In the genomic region with DNA sequence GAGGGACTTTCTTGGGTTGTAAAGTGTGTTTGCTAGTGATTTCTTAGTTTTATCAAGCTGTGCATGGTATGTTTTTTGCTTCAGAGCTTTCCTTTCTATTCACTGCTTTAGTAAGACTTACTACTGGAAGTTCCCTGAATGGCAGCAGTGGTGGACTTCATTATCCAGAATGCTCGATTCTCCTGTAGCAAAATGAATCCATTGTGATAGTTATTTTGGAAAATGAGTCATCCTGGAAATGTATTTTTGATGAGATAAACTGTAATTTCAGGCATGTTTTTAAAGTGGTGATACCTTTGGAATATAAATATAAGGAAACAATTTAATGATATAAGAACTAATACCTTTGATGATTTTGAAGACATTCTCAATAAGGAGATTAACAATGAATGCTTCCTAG, we compare ENCODE assay signal across 25 cellular contexts.
DNase-seq lines count a peak whose midpoint lies in the region; ATAC-seq, FAIRE-seq and TF ChIP-seq lines count a peak whose summit lies in the region.
"Had no signal": no experiment of that assay in that cellular context is flagged by ENCODE, and none has a peak within 500 bp of the region (broad histone marks: within the 10 kb centered on the region; RNA-seq: fewer than 3 reads in every experiment).

No MANE protein-coding gene starts in this region.

- no peaks in the 10 kb centered on the region for H3K27me3 ChIP-seq in endothelial cell of umbilical vein (ENCODE audit: control insufficient read depth in 2 of 2, insufficient read depth in 2 of 2, low read length in 2 of 2)
- H3K27me3 ChIP-seq: esophagus muscularis mucosa had no signal

- H3K36me3 ChIP-seq in endothelial cell of umbilical vein (ENCODE audit: control insufficient read depth in 2 of 2, extremely low read depth in 1 of 2, insufficient read depth in 2 of 2, low read length in 2 of 2), result no peaks in the 10 kb centered on the region
- H3K36me3 ChIP-seq: lower lobe of right lung, thoracic aorta had no signal

- BruUV-seq in endothelial cell of umbilical vein (replicated peaks; lab: Mats Ljungman, UMichigan), result no TSS peak

- H3K27ac Mint-ChIP-seq in natural killer cell treated with Interleukin-12 subunit alpha and Interleukin-12 subunit beta and Interleukin-15 and Interleukin-18, amount 100 ng/mL, for 72 hours, result peak overlapping the region in 1 of 2 donors; percentile 68
- H3K27ac Mint-ChIP-seq in natural killer cell, result no peak overlapping the region
- H3K27ac Mint-ChIP-seq: activated CD8-positive, alpha-beta T cell treated with anti-CD3 and anti-CD28 coated beads, Interleukin-2, amount 10 ng/mL, durations not matched to agents 7 days and 5 days; stimulated activated memory B cell treated with anti-CD40 and anti-IgM and Interleukin-4, amounts not matched to agents 10 μg/mL and 1 μg/mL and 100 μg/mL, for 72 hours had no signal

- CTCF ChIA-PET in endothelial cell of umbilical vein (lab: Charles Lee), result interaction anchor here (2.6 kb wide), 1 partner anchor 25 kb away, joined by 7 read pairs; no protein-coding TSS in a partner anchor

- no peak for ATAC-seq in natural killer cell treated with Interleukin-12 subunit alpha and Interleukin-12 subunit beta and Interleukin-15 and Interleukin-18, amount 100 ng/mL, for 72 hours
- no peak for ATAC-seq in natural killer cell
- ATAC-seq in HG02981 (IDR thresholded peaks at IDR 0.05; ENCODE audit: unreplicated experiment), result no peak
- no peak for ATAC-seq in GM21717 (IDR thresholded peaks at IDR 0.05; ENCODE audit: unreplicated experiment)
- no peak for ATAC-seq in GM18907 (IDR thresholded peaks at IDR 0.05; ENCODE audit: unreplicated experiment)
- ATAC-seq: activated CD8-positive, alpha-beta T cell treated with anti-CD3 and anti-CD28 coated beads, Interleukin-2, amount 10 ng/mL, durations not matched to agents 7 days and 5 days; lower lobe of right lung; right cardiac atrium; stimulated activated memory B cell treated with anti-CD40 and anti-IgM and Interleukin-4, amounts not matched to agents 10 μg/mL and 1 μg/mL and 100 μg/mL, for 72 hours had no signal

- H3K79me2 ChIP-seq in endothelial cell of umbilical vein (ENCODE audit: control insufficient read depth, insufficient read depth, low read length), result no peaks in the 10 kb centered on the region

- H4K20me1 ChIP-seq in endothelial cell of umbilical vein (replicated peaks; ENCODE audit: control insufficient read depth, extremely low read depth, insufficient read depth, low read length), result no peaks in the 10 kb centered on the region

- no peak for TF ChIP-seq POLR2A in endothelial cell of umbilical vein (IDR thresholded peaks at IDR 0.05; ENCODE audit: low read depth, low read length)

- peak overlapping the region; percentile 11 for H2AFZ ChIP-seq in endothelial cell of umbilical vein (ENCODE audit: low read depth, low read length)

- no peaks in the 10 kb centered on the region for H3K36me3 Mint-ChIP-seq in natural killer cell treated with Interleukin-12 subunit alpha and Interleukin-12 subunit beta and Interleukin-15 and Interleukin-18, amount 100 ng/mL, for 72 hours
- H3K36me3 Mint-ChIP-seq in natural killer cell, result no peaks in the 10 kb centered on the region
- H3K36me3 Mint-ChIP-seq: stimulated activated memory B cell treated with anti-CD40 and anti-IgM and Interleukin-4, amounts not matched to agents 10 μg/mL and 1 μg/mL and 100 μg/mL, for 72 hours had no signal

- POLR2A ChIA-PET in endothelial cell of umbilical vein (lab: Charles Lee), result no interaction called here

- H3K4me1 ChIP-seq in endothelial cell of umbilical vein (ENCODE audit: control insufficient read depth, extremely low read depth, insufficient read depth, low read length), result peaks cover 22% of the 10 kb centered on the region
- H3K4me1 ChIP-seq: lower lobe of right lung had no signal

- H3K4me3 Mint-ChIP-seq in natural killer cell treated with Interleukin-12 subunit alpha and Interleukin-12 subunit beta and Interleukin-15 and Interleukin-18, amount 100 ng/mL, for 72 hours, result peak overlapping the region; percentile 49
- no peak overlapping the region for H3K4me3 Mint-ChIP-seq in natural killer cell
- H3K4me3 Mint-ChIP-seq: activated CD8-positive, alpha-beta T cell treated with anti-CD3 and anti-CD28 coated beads, Interleukin-2, amount 10 ng/mL, durations not matched to agents 7 days and 5 days; stimulated activated memory B cell treated with anti-CD40 and anti-IgM and Interleukin-4, amounts not matched to agents 10 μg/mL and 1 μg/mL and 100 μg/mL, for 72 hours had no signal

- in situ Hi-C loops in SK-MEL-5 (cut with HindIII; ENCODE audit: low pct_unique_long_range_greater_than_20kb, low sequenced_read_pairs), result no loop called here

- intact Hi-C loops in natural killer cell (cut with micrococcal nuclease), result no loop called here
- intact Hi-C loops in endothelial cell of umbilical vein (cut with micrococcal nuclease), result no loop called here

- TF ChIP-seq CTCF in natural killer cell (IDR thresholded peaks at IDR 0.05) (no peak), endothelial cell of umbilical vein (IDR thresholded peaks at IDR 0.05; ENCODE audit: extremely low read depth in 1 of 2, insufficient read depth in 1 of 2, low read depth in 1 of 2, low read length in 2 of 2) (no peak)

- no peak for DNase-seq in natural killer cell treated with Interleukin-12 subunit alpha and Interleukin-12 subunit beta and Interleukin-15 and Interleukin-18, amount 100 ng/mL, for 72 hours (ENCODE audit: low spot score)
- DNase-seq in natural killer cell, result no peak
- DNase-seq in SK-MEL-5 (ENCODE audit: low read depth, low spot score), result peak; percentile 44
- peak; percentile 77 for DNase-seq in endothelial cell of umbilical vein (ENCODE audit: low read depth, low spot score)
- no peak for DNase-seq in NCI-H1694 (lab: John Stamatoyannopoulos, UW)
- DNase-seq: activated CD8-positive, alpha-beta T cell treated with anti-CD3 and anti-CD28 coated beads, Interleukin-2, amount 10 ng/mL, durations not matched to agents 7 days and 5 days; caudate nucleus; CD8-positive, alpha-beta memory T cell; DND-41; effector CD4-positive, alpha-beta T cell; Karpas-422; lower lobe of right lung; NCI-H1092 treated with DMSO at 0.1 percent for 48 hours; NCI-H2107; NCI-H524 treated with DMSO at 0.1 percent for 48 hours; right cardiac atrium; SHP77 had no signal

- no peaks in the 10 kb centered on the region for H3K9me1 ChIP-seq in endothelial cell of umbilical vein (replicated peaks; ENCODE audit: control insufficient read depth, extremely low read depth, insufficient read depth, low read length)

- H3K4me1 Mint-ChIP-seq in natural killer cell treated with Interleukin-12 subunit alpha and Interleukin-12 subunit beta and Interleukin-15 and Interleukin-18, amount 100 ng/mL, for 72 hours (ENCODE audit: low read depth in 2 of 2), result peaks cover 5 to 20% of the 10 kb centered on the region in 2 donors
- no peaks in the 10 kb centered on the region for H3K4me1 Mint-ChIP-seq in natural killer cell
- H3K4me1 Mint-ChIP-seq: stimulated activated memory B cell treated with anti-CD40 and anti-IgM and Interleukin-4, amounts not matched to agents 10 μg/mL and 1 μg/mL and 100 μg/mL, for 72 hours had no signal

- H3K9ac ChIP-seq in endothelial cell of umbilical vein (replicated peaks; ENCODE audit: extremely low read depth, insufficient read depth, low read length), result no peak overlapping the region

- H3K4me3 ChIP-seq in endothelial cell of umbilical vein (replicated peaks in 1 of 3; ENCODE audit: insufficient read depth in 1 of 3, low read depth in 1 of 3, low read length in 3 of 3), result no peak overlapping the region
- H3K4me3 ChIP-seq: esophagus muscularis mucosa, lower lobe of right lung, thoracic aorta had no signal

- no peak overlapping the region for H3K27ac ChIP-seq in endothelial cell of umbilical vein (ENCODE audit: insufficient read depth, low read depth, low read length)
- H3K27ac ChIP-seq: esophagus muscularis mucosa, lower lobe of right lung, thoracic aorta had no signal

- FAIRE-seq in endothelial cell of umbilical vein (lab: Jason Lieb, UNC), result peak; percentile 78
- FAIRE-seq: islet of Langerhans had no signal

- H3K9me3 ChIP-seq in endothelial cell of umbilical vein (replicated peaks; ENCODE audit: control insufficient read depth, insufficient read depth, low read length), result no peaks in the 10 kb centered on the region
- H3K9me3 ChIP-seq: esophagus muscularis mucosa, lower lobe of right lung, thoracic aorta had no signal

- H3K4me2 ChIP-seq in endothelial cell of umbilical vein (ENCODE audit: insufficient read depth, low read length), result no peak overlapping the region

- H3K27me3 Mint-ChIP-seq in natural killer cell treated with Interleukin-12 subunit alpha and Interleukin-12 subunit beta and Interleukin-15 and Interleukin-18, amount 100 ng/mL, for 72 hours, result no peaks in the 10 kb centered on the region
- no peaks in the 10 kb centered on the region for H3K27me3 Mint-ChIP-seq in natural killer cell (ENCODE audit: low read depth in 2 of 2)
- H3K27me3 Mint-ChIP-seq: CD8-positive, alpha-beta memory T cell; stimulated activated memory B cell treated with anti-CD40 and anti-IgM and Interleukin-4, amounts not matched to agents 10 μg/mL and 1 μg/mL and 100 μg/mL, for 72 hours had no signal

- H3K9me3 Mint-ChIP-seq in natural killer cell treated with Interleukin-12 subunit alpha and Interleukin-12 subunit beta and Interleukin-15 and Interleukin-18, amount 100 ng/mL, for 72 hours, result no peaks in the 10 kb centered on the region
- no peaks in the 10 kb centered on the region for H3K9me3 Mint-ChIP-seq in natural killer cell
- H3K9me3 Mint-ChIP-seq: activated T-helper 2 cell treated with anti-CD3 and anti-CD28 coated beads, Interferon-gamma antibody, Interleukin-2, Interleukin-4, amounts not matched to agents 10 μg/mL and 5 μg/mL and 100 μg/mL, durations not matched to agents 14 hours and 24 hours and 36 hours; stimulated activated memory B cell treated with anti-CD40 and anti-IgM and Interleukin-4, amounts not matched to agents 10 μg/mL and 1 μg/mL and 100 μg/mL, for 72 hours had no signal

- dilution Hi-C loops in endothelial cell of umbilical vein (cut with MboI; ENCODE audit: extremely low pct_ligation_motif_present, low sequenced_read_pairs), result no loop called here

TF ChIP-seq in endothelial cell of umbilical vein, 7 proteins besides CTCF, POLR2A, EP300 and RAD21 (continues in another document):
- TF ChIP-seq GATA2 (IDR thresholded peaks at IDR 0.05; ENCODE audit: insufficient read depth, insufficient read length, low read depth, low read length) (peak; percentile 21), POLR2AphosphoS5 (IDR thresholded peaks at IDR 0.05; ENCODE audit: insufficient read depth, low read depth, low read length) (no peak), EZH2 (IDR thresholded peaks at IDR 0.05; ENCODE audit: borderline replicate concordance, low read depth, low read length, severe bottlenecking) (no peak), FOS (IDR thresholded peaks at IDR 0.05; ENCODE audit: borderline replicate concordance, insufficient read depth, low read length) (peak; percentile 65), JUN (IDR thresholded peaks at IDR 0.05; ENCODE audit: borderline replicate concordance, insufficient read depth, insufficient read length, low read depth) (peak; percentile 75), MYC (IDR thresholded peaks at IDR 0.05; ENCODE audit: low read depth, low read length) (no peak)

Comparison
In these comparisons a context has a peak if more than half of its experiments do, and no peak if none do; other contexts are left out.
1. DNase-seq: peak in SK-MEL-5 (single experiment) and endothelial cell of umbilical vein (single experiment); none in natural killer cell treated with Interleukin-12 subunit alpha and Interleukin-12 subunit beta and Interleukin-15 and Interleukin-18, amount 100 ng/mL, for 72 hours (single experiment), natural killer cell (single experiment) and NCI-H1694 (single experiment).